ENCODE assay signal across 36 cellular contexts in the genomic region with DNA sequence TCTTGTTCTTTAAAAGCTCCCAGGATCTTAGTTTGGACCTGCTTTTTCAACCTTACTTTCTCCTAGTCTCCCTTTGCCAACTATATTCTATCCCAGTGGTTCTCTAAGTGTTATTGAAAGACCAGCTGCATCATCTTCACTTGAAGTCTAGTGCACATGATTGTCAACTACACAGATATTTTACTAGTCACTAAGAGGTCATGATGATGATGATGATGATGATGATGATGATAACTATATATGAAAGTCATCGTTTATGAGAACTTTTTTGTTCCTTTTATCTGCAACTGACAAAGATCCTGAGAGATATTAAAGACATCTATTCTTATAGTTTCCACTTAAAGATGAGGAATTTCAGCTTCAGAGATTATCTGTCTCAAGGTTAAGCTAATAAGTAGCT.
A peak's percentile ranks its signal among the peaks of the same experiment; 100 is the strongest.
DNase-seq lines count a peak whose midpoint lies in the region; ATAC-seq, FAIRE-seq and TF ChIP-seq lines count a peak whose summit lies in the region.
"Had no signal": no experiment of that assay in that cellular context is flagged by ENCODE, and none has a peak within 500 bp of the region (broad histone marks: within the 10 kb centered on the region; RNA-seq: fewer than 3 reads in every experiment).

No MANE protein-coding gene starts in this region.

- no peak overlapping the region for H2AFZ ChIP-seq in HepG2 (ENCODE audit: low read length)
- no peak overlapping the region for H2AFZ ChIP-seq in IMR-90 (replicated peaks; ENCODE audit: low read length, poor library complexity)
- H2AFZ ChIP-seq in astrocyte (ENCODE audit: low read depth, low read length), result no peak overlapping the region

- in situ Hi-C loops in HepG2 (cut with HindIII; ENCODE audit: extremely low pct_ligation_motif_present, low pct_unique_long_range_greater_than_20kb), result no loop called here
- in situ Hi-C loops in IMR-90 (cut with MboI; ENCODE audit: low sequenced_read_pairs), result no loop called here

- FAIRE-seq in HepG2 (lab: Jason Lieb, UNC), result no peak
- peak; percentile 20 for FAIRE-seq in astrocyte (lab: Jason Lieb, UNC)
- FAIRE-seq: A204.1, A549 had no signal

- H2AK5ac ChIP-seq in IMR-90 (ENCODE audit: low read depth, low read length), result no peak overlapping the region

- H3K27me3 Mint-ChIP-seq in astrocyte (ENCODE audit: low read depth, unreplicated experiment), result no peaks in the 10 kb centered on the region
- H3K27me3 Mint-ChIP-seq: B cell; CD4-positive, alpha-beta memory T cell; CD4-positive, alpha-beta T cell; CD4-positive, CD25-positive, alpha-beta regulatory T cell; CD8-positive, alpha-beta memory T cell had no signal

- H3K9me3 Mint-ChIP-seq in astrocyte (ENCODE audit: unreplicated experiment), result no peaks in the 10 kb centered on the region
- H3K9me3 Mint-ChIP-seq: CD4-positive, alpha-beta T cell; CD8-positive, alpha-beta T cell had no signal

- no peak overlapping the region for H2BK20ac ChIP-seq in IMR-90 (ENCODE audit: low read depth, low read length)

- H3K27ac Mint-ChIP-seq in astrocyte (ENCODE audit: unreplicated experiment), result no peak overlapping the region
- H3K27ac Mint-ChIP-seq: B cell; CD14-positive monocyte; CD4-positive, alpha-beta memory T cell; CD4-positive, alpha-beta T cell; CD4-positive, CD25-positive, alpha-beta regulatory T cell; CD8-positive, alpha-beta memory T cell; CD8-positive, alpha-beta T cell had no signal

- no peak for TF ChIP-seq CTCF in HepG2 (CRISPR knock-in tag; IDR thresholded peaks at IDR 0.05)
- TF ChIP-seq CTCF in right lobe of liver (IDR thresholded peaks at IDR 0.05), result no peak
- no peak for TF ChIP-seq CTCF in HEK293 (tag by site-specific recombination; IDR thresholded peaks at IDR 0.05)
- TF ChIP-seq CTCF in IMR-90 (conservative IDR thresholded peaks at IDR 0.05; ENCODE audit: low read depth, low read length), result no peak
- TF ChIP-seq CTCF in astrocyte (IDR thresholded peaks at IDR 0.05; ENCODE audit: insufficient read depth, low read depth, low read length), result no peak
- TF ChIP-seq CTCF in thyroid gland (IDR thresholded peaks at IDR 0.05), result no peak

- intact Hi-C loops in HepG2 (cut with micrococcal nuclease; ENCODE audit: unreplicated experiment), result no loop called here
- intact Hi-C loops in right lobe of liver (cut with DNase I), result no loop called here
- intact Hi-C loops in IMR-90 (cut with micrococcal nuclease), result no loop called here
- intact Hi-C loops in thyroid gland (cut with DNase I), result no loop called here

- H3K27ac ChIP-seq in HepG2 (ENCODE audit: extremely low read length, insufficient read depth, low read length) (no peak overlapping the region), right lobe of liver (no peak overlapping the region), HEK293 (ENCODE audit: extremely low read depth, low read depth, low read length) (no peak overlapping the region), IMR-90 (ENCODE audit: insufficient read depth, low read length) (no peak overlapping the region), astrocyte (ENCODE audit: low read depth, low read length) (no peak overlapping the region), thyroid gland (no peak overlapping the region)
- H3K27ac ChIP-seq: 22Rv1; A549; BLaER1; BLaER1 treated with 17β-estradiol and CSF1 and Interleukin-3, amounts not matched to agents 10 nM and 100 nM; C4-2B had no signal

- H2AK9ac ChIP-seq in IMR-90 (replicated peaks; ENCODE audit: low read depth, low read length, poor library complexity), result no peak overlapping the region

- TF ChIP-seq EP300 in HepG2 (IDR thresholded peaks at IDR 0.05; ENCODE audit: low read depth in 2 of 2, low read length in 2 of 2) (no peak), HepG2 (CRISPR knock-in tag; IDR thresholded peaks at IDR 0.05; ENCODE audit: borderline replicate concordance) (no peak)

- H3K36me3 ChIP-seq in HepG2 (replicated peaks in 1 of 2; ENCODE audit: control insufficient read depth in 1 of 2, insufficient read depth in 2 of 2, low read length in 2 of 2) (no peaks in the 10 kb centered on the region), right lobe of liver (no peaks in the 10 kb centered on the region), HEK293 (ENCODE audit: control insufficient read depth in 2 of 2, insufficient read depth in 1 of 2, low read length in 2 of 2) (no peaks in the 10 kb centered on the region), IMR-90 (ENCODE audit: control insufficient read depth, insufficient read depth, low read length) (no peaks in the 10 kb centered on the region), astrocyte (ENCODE audit: insufficient read depth, low read length) (no peaks in the 10 kb centered on the region), thyroid gland (no peaks in the 10 kb centered on the region)
- H3K36me3 ChIP-seq: BE2C; BLaER1; BLaER1 treated with 17β-estradiol and CSF1 and Interleukin-3, amounts not matched to agents 10 nM and 100 nM had no signal

- no peak overlapping the region for H3K18ac ChIP-seq in IMR-90 (ENCODE audit: low read depth, low read length)

- no peak overlapping the region for H3K4ac ChIP-seq in IMR-90 (ENCODE audit: low read depth, low read length)

- TF ChIP-seq RAD21 in HepG2 (CRISPR knock-in tag; IDR thresholded peaks at IDR 0.05) (no peak), IMR-90 (IDR thresholded peaks at IDR 0.05; ENCODE audit: low read length) (no peak)

- no peak for ATAC-seq in HepG2
- ATAC-seq in right lobe of liver, result no peak
- no peak for ATAC-seq in IMR-90 (ENCODE audit: low read depth)
- ATAC-seq: A549; CD8-positive, alpha-beta T cell had no signal

- H3K56ac ChIP-seq in IMR-90 (ENCODE audit: extremely low read depth, insufficient read depth, low read length), result no peak overlapping the region

- dilution Hi-C loops in IMR-90 (cut with HindIII; ENCODE audit: low sequenced_read_pairs, unreplicated experiment), result no loop called here

- no peak overlapping the region for H3K14ac ChIP-seq in IMR-90 (replicated peaks; ENCODE audit: low read depth, low read length)

- H3K9me3 ChIP-seq in HepG2 (ENCODE audit: low read length) (peaks cover 3% of the 10 kb centered on the region; the same call in 1 of the 2 replicates), right lobe of liver (no peaks in the 10 kb centered on the region), HEK293 (ENCODE audit: control insufficient read depth, insufficient read depth, low read depth, low read length) (no peaks in the 10 kb centered on the region), IMR-90 (ENCODE audit: control insufficient read depth, insufficient read depth, low read length) (no peaks in the 10 kb centered on the region), astrocyte (ENCODE audit: insufficient read depth, low read depth, low read length) (no peaks in the 10 kb centered on the region), thyroid gland (no peaks in the 10 kb centered on the region)
- H3K9me3 ChIP-seq: A549; BE2C; BLaER1; BLaER1 treated with 17β-estradiol and CSF1 and Interleukin-3, amounts not matched to agents 10 nM and 100 nM; Caco-2 had no signal

- H3K79me2 ChIP-seq in HepG2 (ENCODE audit: insufficient read depth, low read length) (no peaks in the 10 kb centered on the region), astrocyte (ENCODE audit: insufficient read depth, low read length) (no peaks in the 10 kb centered on the region)

- H2BK5ac ChIP-seq in IMR-90 (ENCODE audit: low read depth, low read length, poor library complexity, severe bottlenecking), result peak overlapping the region; percentile 7

- DNase-seq in HepG2 (ENCODE audit: low spot score) (no peak), right lobe of liver (no peak), IMR-90 (no peak), astrocyte (ENCODE audit: low read depth) (no peak), cerebellar cortex (ENCODE audit: low spot score) (no peak), thyroid gland (no peak), activated gamma-delta T cell treated with Interleukin-2 at 50 U/mL for 16 hours (no peak)
- DNase-seq: 8988T; ACHN; AML-193; BE2C; C1 segment of cervical spinal cord; Caco-2; Calu3; CD4-positive, alpha-beta memory T cell; CD4-positive, alpha-beta T cell; CD4-positive, CD25-positive, alpha-beta regulatory T cell; CD8-positive, alpha-beta memory T cell; CD8-positive, alpha-beta T cell; COR-L47; DMS 273 treated with DMSO at 0.1 percent for 48 hours; DMS153; DMS53; DMS79; DMS79 treated with DMSO at 0.1 percent for 48 hours; DND-41; EL had no signal

- H4K91ac ChIP-seq in IMR-90 (ENCODE audit: insufficient read depth, low read depth, low read length), result no peak overlapping the region

- POLR2A ChIA-PET in HepG2 (lab: Yijun Ruan, JAX) (no interaction called here), HEK293 (lab: Yijun Ruan, JAX) (no interaction called here), IMR-90 (lab: Charles Lee; ENCODE audit: unreplicated experiment) (no interaction called here)

- no peak overlapping the region for H2BK15ac ChIP-seq in IMR-90 (ENCODE audit: low read depth, low read length)

- H3K4me3 ChIP-seq in HepG2 (replicated peaks in 1 of 3; ENCODE audit: insufficient read depth in 1 of 3, low read depth in 2 of 3, low read length in 3 of 3) (no peak overlapping the region), right lobe of liver (no peak overlapping the region), HEK293 (ENCODE audit: low read depth, low read length) (no peak overlapping the region), IMR-90 (ENCODE audit: insufficient read depth, low read depth, low read length) (no peak overlapping the region), astrocyte (ENCODE audit: insufficient read depth, low read depth, low read length) (no peak overlapping the region), thyroid gland (replicated peaks in 1 of 3) (no peak overlapping the region)
- H3K4me3 ChIP-seq: A549; BLaER1; BLaER1 treated with 17β-estradiol and CSF1 and Interleukin-3, amounts not matched to agents 10 nM and 100 nM had no signal

- H3K27me3 ChIP-seq in HepG2 (ENCODE audit: control insufficient read depth in 1 of 2, insufficient read depth in 2 of 2, low read length in 2 of 2) (no peaks in the 10 kb centered on the region; a peak in 1 of 5 replicates), right lobe of liver (no peaks in the 10 kb centered on the region), IMR-90 (ENCODE audit: control insufficient read depth, insufficient read depth, low read length) (no peaks in the 10 kb centered on the region), astrocyte (ENCODE audit: insufficient read depth, low read length) (no peaks in the 10 kb centered on the region), thyroid gland (no peaks in the 10 kb centered on the region)
- H3K27me3 ChIP-seq: BE2C; BLaER1; BLaER1 treated with 17β-estradiol and CSF1 and Interleukin-3, amounts not matched to agents 10 nM and 100 nM had no signal

- no peak overlapping the region for H3K23ac ChIP-seq in IMR-90 (ENCODE audit: low read depth, low read length)

- H3K4me2 ChIP-seq in HepG2 (ENCODE audit: low read depth, low read length) (no peak overlapping the region), IMR-90 (ENCODE audit: low read depth, low read length) (no peak overlapping the region), astrocyte (ENCODE audit: low read length) (no peak overlapping the region)
- H3K4me2 ChIP-seq: A549; BLaER1; BLaER1 treated with 17β-estradiol and CSF1 and Interleukin-3, amounts not matched to agents 10 nM and 100 nM had no signal

- 5% methylated on average over 1 of the region's 1 CpG for WGBS in HepG2 (ENCODE audit: low lambda C conversion rate)
- 42% methylated on average over 1 of the region's 1 CpG for WGBS in right lobe of liver (ENCODE audit: insufficient coverage, low coverage, low lambda C conversion rate, missing lambda C conversion rate)
- no CpG with 5 or more reads among the region's 1 CpG for WGBS in IMR-90 (ENCODE audit: extremely low coverage in 2 of 2, insufficient read length in 1 of 2), 2 experiments
- 92 to 100% methylated on average over 1 of the region's 1 CpG for WGBS in thyroid gland, 2 donors

- H3K4me1 Mint-ChIP-seq in astrocyte (ENCODE audit: low read depth, unreplicated experiment), result peaks cover 8% of the 10 kb centered on the region
- H3K4me1 Mint-ChIP-seq: B cell; CD14-positive monocyte; CD4-positive, alpha-beta memory T cell; CD4-positive, CD25-positive, alpha-beta regulatory T cell; CD8-positive, alpha-beta memory T cell had no signal

- CTCF ChIA-PET in HepG2 (lab: Yijun Ruan, JAX; ENCODE audit: low intra/inter-chr PET ratio, low total read pairs) (no interaction called here), HEK293 (lab: Yijun Ruan, JAX) (interaction anchor here (0.6 kb wide), 1 partner anchor 30 kb away, joined by 3 read pairs; no protein-coding TSS in a partner anchor), IMR-90 (lab: Yijun Ruan, JAX) (interaction anchor here (1.3 kb wide), 1 partner anchor 10 kb away, joined by 9 read pairs; no protein-coding TSS in a partner anchor)

- H3K9me1 ChIP-seq in IMR-90 (ENCODE audit: insufficient read depth, low read length), result no peaks in the 10 kb centered on the region

- TF ChIP-seq POLR2A in HepG2 (IDR thresholded peaks at IDR 0.05; ENCODE audit: insufficient read depth in 1 of 2, low read depth in 2 of 2, low read length in 2 of 2) (no peak), right lobe of liver (IDR thresholded peaks at IDR 0.05) (no peak), IMR-90 (IDR thresholded peaks at IDR 0.05; ENCODE audit: low read depth, low read length) (no peak), thyroid gland (IDR thresholded peaks at IDR 0.05) (no peak)

- no peak overlapping the region; the same call in 1 of the 2 replicates for H4K5ac ChIP-seq in IMR-90 (ENCODE audit: low read depth, low read length)

- H3K4me1 ChIP-seq in HepG2 (ENCODE audit: insufficient read depth, low read length) (no peaks in the 10 kb centered on the region), right lobe of liver (no peaks in the 10 kb centered on the region), HEK293 (ENCODE audit: control insufficient read depth, insufficient read depth, low read length) (no peaks in the 10 kb centered on the region), IMR-90 (ENCODE audit: control insufficient read depth, insufficient read depth, low read length) (peaks cover 2% of the 10 kb centered on the region; the same call in 1 of the 2 replicates), astrocyte (ENCODE audit: insufficient read depth, low read length) (peaks cover 10% of the 10 kb centered on the region), thyroid gland (no peaks in the 10 kb centered on the region)
- H3K4me1 ChIP-seq: A549; BE2C; BLaER1; BLaER1 treated with 17β-estradiol and CSF1 and Interleukin-3, amounts not matched to agents 10 nM and 100 nM; Caco-2 had no signal

- no peaks in the 10 kb centered on the region for H3K79me1 ChIP-seq in IMR-90 (ENCODE audit: low read depth in 1 of 2, low read length in 2 of 2)

- H3K9ac ChIP-seq in HepG2 (ENCODE audit: insufficient read depth, low read depth, low read length) (no peak overlapping the region), IMR-90 (ENCODE audit: low read depth, low read length) (no peak overlapping the region), astrocyte (ENCODE audit: low read length) (no peak overlapping the region)
- H3K9ac ChIP-seq: BLaER1; BLaER1 treated with 17β-estradiol and CSF1 and Interleukin-3, amounts not matched to agents 10 nM and 100 nM had no signal

- H4K20me1 ChIP-seq in HepG2 (ENCODE audit: insufficient read depth, low read length) (no peaks in the 10 kb centered on the region), IMR-90 (ENCODE audit: insufficient read depth, low read length) (no peaks in the 10 kb centered on the region), astrocyte (ENCODE audit: insufficient read depth, low read length) (no peaks in the 10 kb centered on the region)
- H4K20me1 ChIP-seq: BLaER1 treated with 17β-estradiol and CSF1 and Interleukin-3, amounts not matched to agents 10 nM and 100 nM had no signal

- H3K4me3 Mint-ChIP-seq in astrocyte (ENCODE audit: unreplicated experiment), result no peak overlapping the region
- H3K4me3 Mint-ChIP-seq: B cell; CD14-positive monocyte; CD4-positive, alpha-beta memory T cell; CD4-positive, alpha-beta T cell; CD4-positive, CD25-positive, alpha-beta regulatory T cell; CD8-positive, alpha-beta memory T cell; CD8-positive, alpha-beta T cell had no signal

- BruUV-seq in HepG2 (replicated peaks; lab: Mats Ljungman, UMichigan) (no TSS peak), IMR-90 (replicated peaks; lab: Mats Ljungman, UMichigan) (no TSS peak)

- no peak overlapping the region for H4K8ac ChIP-seq in IMR-90 (ENCODE audit: low read depth in 2 of 2, low read length in 2 of 2)

- no peaks in the 10 kb centered on the region for H3K36me3 Mint-ChIP-seq in astrocyte (ENCODE audit: low read depth, unreplicated experiment)
- H3K36me3 Mint-ChIP-seq: CD14-positive monocyte; CD4-positive, alpha-beta memory T cell; CD4-positive, CD25-positive, alpha-beta regulatory T cell; CD8-positive, alpha-beta memory T cell; CD8-positive, alpha-beta T cell had no signal

- H2BK120ac ChIP-seq in IMR-90 (ENCODE audit: low read depth, low read length), result no peak overlapping the region

Comparison
In these comparisons a context has a peak if more than half of its experiments do, and no peak if none do; other contexts are left out.
1. Of the 63 proteins assayed by ChIP-seq in both HepG2 and HEK293: peak only in HepG2: none; only in HEK293: ZNF513; in both: none; in neither: 62.